In genomic region chr4:76384052-76384451, GRCh38 we compare ENCODE assay signal across 19 cellular contexts. TPM values are rescaled to one million over a fixed set of nuclear protein-coding genes. Genes with fewer than 3 reads are reported as not detected.
"Had no signal": no experiment of that assay in that cellular context is flagged by ENCODE, and none has a peak within 500 bp of the region (broad histone marks: within the 10 kb centered on the region; RNA-seq: fewer than 3 reads in every experiment).

No MANE protein-coding gene starts in this region.

- H3K27me3 Mint-ChIP-seq: dendritic cell treated with granulocyte-macrophage colony-stimulating factor and Interleukin-4, amounts not matched to agents 40 ng/mL and 50 ng/mL, for 4 days; progenitor cell of endocrine pancreas had no signal

- H3K36me3 Mint-ChIP-seq: stimulated activated effector memory CD8-positive, alpha-beta T cell treated with anti-CD3 and anti-CD28 coated beads, Interleukin-12 subunit alpha, Interleukin-12 subunit beta, amount 100 ng/mL, for 72 hours had no signal

- ATAC-seq: activated CD8-positive, alpha-beta T cell treated with anti-CD3 and anti-CD28 coated beads, Interleukin-2, amount 10 ng/mL, durations not matched to agents 7 days and 5 days; left cardiac atrium; naive thymus-derived CD4-positive, alpha-beta T cell; right cardiac atrium; stimulated activated effector memory CD8-positive, alpha-beta T cell treated with anti-CD3 and anti-CD28 coated beads, Interleukin-12 subunit alpha, Interleukin-12 subunit beta, amount 100 ng/mL, for 72 hours had no signal

- H3K4me3 Mint-ChIP-seq: activated CD8-positive, alpha-beta T cell treated with anti-CD3 and anti-CD28 coated beads, Interleukin-2, amount 10 ng/mL, durations not matched to agents 7 days and 5 days; central memory CD8-positive, alpha-beta T cell; dendritic cell treated with granulocyte-macrophage colony-stimulating factor and Interleukin-4, amounts not matched to agents 40 ng/mL and 50 ng/mL, for 4 days; immature natural killer cell; naive thymus-derived CD4-positive, alpha-beta T cell; stimulated activated effector memory CD8-positive, alpha-beta T cell treated with anti-CD3 and anti-CD28 coated beads, Interleukin-12 subunit alpha, Interleukin-12 subunit beta, amount 100 ng/mL, for 72 hours had no signal

- H3K27me3 ChIP-seq: tibial nerve had no signal

- DNase-seq: activated CD4-positive, alpha-beta T cell treated with anti-CD3 and anti-CD28 coated beads for 4 hours; activated CD8-positive, alpha-beta memory T cell treated with anti-CD3 and anti-CD28 coated beads, Interleukin-2, amount 50 U/mL, for 48 hours; activated CD8-positive, alpha-beta T cell treated with anti-CD3 and anti-CD28 coated beads, Interleukin-2, amount 10 ng/mL, durations not matched to agents 7 days and 5 days; activated naive CD4-positive, alpha-beta T cell; erythroblast; glutamatergic neuron; immature natural killer cell; left cardiac atrium; naive thymus-derived CD4-positive, alpha-beta T cell; right cardiac atrium; T1000 had no signal

- H3K27ac ChIP-seq: tibial nerve, VCaP had no signal

- H3K4me3 ChIP-seq: lung, tibial nerve had no signal

- H3K4me1 Mint-ChIP-seq: central memory CD8-positive, alpha-beta T cell; immature natural killer cell; stimulated activated effector memory CD8-positive, alpha-beta T cell treated with anti-CD3 and anti-CD28 coated beads, Interleukin-12 subunit alpha, Interleukin-12 subunit beta, amount 100 ng/mL, for 72 hours had no signal

- H3K27ac Mint-ChIP-seq: activated CD8-positive, alpha-beta T cell treated with anti-CD3 and anti-CD28 coated beads, Interleukin-2, amount 10 ng/mL, durations not matched to agents 7 days and 5 days; dendritic cell treated with granulocyte-macrophage colony-stimulating factor and Interleukin-4, amounts not matched to agents 40 ng/mL and 50 ng/mL, for 4 days; immature natural killer cell; naive thymus-derived CD4-positive, alpha-beta T cell; progenitor cell of endocrine pancreas; stimulated activated effector memory CD8-positive, alpha-beta T cell treated with anti-CD3 and anti-CD28 coated beads, Interleukin-12 subunit alpha, Interleukin-12 subunit beta, amount 100 ng/mL, for 72 hours had no signal

- H3K4me1 ChIP-seq: tibial nerve had no signal

RNA-seq across cellular contexts. Expression of gene CCDC158, which starts 36.9 kb away (rescaled TPM):
- total RNA-seq: activated CD8-positive, alpha-beta T cell treated with anti-CD3 and anti-CD28 coated beads, Interleukin-2, amount 10 ng/mL, durations not matched to agents 7 days and 5 days; mononuclear cell; naive thymus-derived CD4-positive, alpha-beta T cell; progenitor cell of endocrine pancreas had no signal
- polyA plus RNA-seq: immature natural killer cell; naive thymus-derived CD4-positive, alpha-beta T cell had no signal

RNA-seq across cellular contexts. Expression of gene SHROOM3, which starts 51.0 kb away (rescaled TPM):
- total RNA-seq: activated CD8-positive, alpha-beta T cell treated with anti-CD3 and anti-CD28 coated beads, Interleukin-2, amount 10 ng/mL, durations not matched to agents 7 days and 5 days; naive thymus-derived CD4-positive, alpha-beta T cell had no signal
- polyA plus RNA-seq: immature natural killer cell; naive thymus-derived CD4-positive, alpha-beta T cell had no signal
